Comparison of ENCODE assay signal across 16 cellular contexts in the genomic region with DNA sequence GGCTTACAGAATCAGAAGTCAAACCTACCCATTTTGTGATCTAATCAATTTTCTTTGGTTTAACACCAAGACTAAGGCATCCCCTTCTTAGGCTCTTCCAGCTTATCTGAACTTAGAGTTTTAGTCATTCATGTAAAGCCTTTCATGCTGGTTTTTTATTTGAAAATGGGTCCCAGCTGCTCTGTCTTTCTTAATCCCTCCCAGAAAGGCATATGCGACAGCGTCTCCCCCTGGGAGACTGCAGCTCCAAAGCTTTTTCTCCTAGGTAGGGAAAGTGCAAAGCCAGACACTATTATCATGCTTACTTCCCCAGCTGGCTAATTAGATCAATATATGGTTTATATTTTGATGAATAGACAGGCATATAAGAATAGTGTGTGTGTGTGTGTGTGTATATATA.
A peak's percentile ranks its signal among the peaks of the same experiment; 100 is the strongest.
DNase-seq lines count a peak whose midpoint lies in the region; ATAC-seq and TF ChIP-seq lines count a peak whose summit lies in the region.
"Had no signal": no experiment of that assay in that cellular context is flagged by ENCODE, and none has a peak within 500 bp of the region (broad histone marks: within the 10 kb centered on the region; RNA-seq: fewer than 3 reads in every experiment).

No MANE protein-coding gene starts in this region.

- no peak overlapping the region for H3K18ac ChIP-seq in mesendoderm (ENCODE audit: low read length)

- DNase-seq in GM23338 (ENCODE audit: low spot score), result peak; percentile 37
- peak; percentile 46 for DNase-seq in NCI-H524 treated with DMSO at 0.1 percent for 48 hours (lab: John Stamatoyannopoulos, UW)
- peak; percentile 65 for DNase-seq in ecto neural progenitor cell (ENCODE audit: low spot score)
- peak; percentile 27 for DNase-seq in mesendoderm
- no peak for DNase-seq in stimulated activated CD4-positive, alpha-beta T cell treated with anti-CD3 and anti-CD28 coated beads, Interleukin-2, amount 100 ng/mL, for 48 hours
- DNase-seq in nucleus accumbens (lab: John Stamatoyannopoulos, UW), result no peak
- DNase-seq: HCEC 1CT, IMR-90, NCI-H187 treated with DMSO at 0.1 percent for 48 hours, NCI-H446 treated with DMSO at 0.1 percent for 48 hours, OCI-M1, Right ventricle myocardium superior, SK-N-SH had no signal

- H4K20me1 ChIP-seq in GM23338 (replicated peaks; ENCODE audit: insufficient read depth), result no peaks in the 10 kb centered on the region

- no peak overlapping the region for H3K27ac ChIP-seq in GM23338 (ENCODE audit: low read depth)
- no peak overlapping the region for H3K27ac ChIP-seq in mesendoderm (ENCODE audit: low read depth, low read length)

- H3K4me1 ChIP-seq in GM23338 (ENCODE audit: insufficient read depth) (no peaks in the 10 kb centered on the region; the same call in 1 of the 2 replicates), mesendoderm (ENCODE audit: control insufficient read depth, low read depth, low read length) (no peaks in the 10 kb centered on the region)

- H3K4ac ChIP-seq in mesendoderm (ENCODE audit: low read depth, low read length), result no peak overlapping the region

- H3K27ac Mint-ChIP-seq in GM23338, result no peak overlapping the region
- H3K27ac Mint-ChIP-seq: CD14-positive monocyte had no signal

- H3K4me3 ChIP-seq in GM23338 (no peak overlapping the region), mesendoderm (ENCODE audit: low read length) (no peak overlapping the region)

- no peaks in the 10 kb centered on the region for H3K9me3 Mint-ChIP-seq in GM23338

- no peak overlapping the region for H2BK120ac ChIP-seq in mesendoderm (ENCODE audit: low read depth, low read length)

- no peak overlapping the region for H4K5ac ChIP-seq in mesendoderm (ENCODE audit: low read length)

- H4K8ac ChIP-seq in mesendoderm (ENCODE audit: low read depth, low read length), result no peak overlapping the region

- no peak overlapping the region for H2BK15ac ChIP-seq in mesendoderm (replicated peaks; ENCODE audit: low read depth)

- H3K27me3 Mint-ChIP-seq in GM23338 (ENCODE audit: insufficient read depth, low read depth, poor library complexity), result peaks cover 1% of the 10 kb centered on the region

- peaks cover 11% of the 10 kb centered on the region for H3K4me1 Mint-ChIP-seq in GM23338
- H3K4me1 Mint-ChIP-seq: CD14-positive monocyte had no signal

- 0 out of 4 replicates have a peak, but pooled peaks of 1 of the 2 experiments have one; percentile 17 for TF ChIP-seq CTCF in GM23338 (conservative IDR thresholded peaks at IDR 0.05; ENCODE audit: low read depth in 2 of 2)

- H3K79me2 ChIP-seq in GM23338 (replicated peaks; ENCODE audit: insufficient read depth), result no peaks in the 10 kb centered on the region
- no peaks in the 10 kb centered on the region for H3K79me2 ChIP-seq in mesendoderm (ENCODE audit: control insufficient read depth, insufficient read depth, low read length)

- ATAC-seq in GM23338 (peak; percentile 82), GM21619 (IDR thresholded peaks at IDR 0.05; ENCODE audit: unreplicated experiment) (no peak), GM21576 (IDR thresholded peaks at IDR 0.05; ENCODE audit: unreplicated experiment) (no peak)

- H2AK5ac ChIP-seq in mesendoderm (ENCODE audit: low read length), result no peak overlapping the region

- no peak overlapping the region for H2BK5ac ChIP-seq in mesendoderm (ENCODE audit: low read length)

- 0 out of 2 replicates have a peak, but pooled peaks cover 3% of the 10 kb centered on the region for H3K9me2 ChIP-seq in GM23338 (ENCODE audit: insufficient read depth)
- H3K9me2 ChIP-seq: SK-N-SH had no signal

- H3K4me3 Mint-ChIP-seq in GM23338, result no peak overlapping the region
- H3K4me3 Mint-ChIP-seq: CD14-positive monocyte had no signal

- 0 out of 2 replicates have a peak overlapping the region, but pooled peaks have one; percentile 23 for H3K4me2 ChIP-seq in GM23338
- no peak overlapping the region for H3K4me2 ChIP-seq in mesendoderm (ENCODE audit: low read length)
- H3K4me2 ChIP-seq: SK-N-SH had no signal

- H3K23ac ChIP-seq in mesendoderm (ENCODE audit: low read length), result no peak overlapping the region

- H2AFZ ChIP-seq in GM23338, result no peak overlapping the region

- H3K36me3 Mint-ChIP-seq in GM23338 (ENCODE audit: low read depth), result no peaks in the 10 kb centered on the region
- H3K36me3 Mint-ChIP-seq: CD14-positive monocyte had no signal

- H3F3A ChIP-seq in GM23338 (replicated peaks; ENCODE audit: low read depth), result no peaks in the 10 kb centered on the region

- H3K9ac ChIP-seq in mesendoderm (ENCODE audit: low read length), result no peak overlapping the region
- H3K9ac ChIP-seq: SK-N-SH had no signal

- no peaks in the 10 kb centered on the region for H3K27me3 ChIP-seq in GM23338 (ENCODE audit: insufficient read depth)
- no peaks in the 10 kb centered on the region for H3K27me3 ChIP-seq in mesendoderm (ENCODE audit: insufficient read depth, low read length, poor library complexity)

- no peaks in the 10 kb centered on the region for H3K79me1 ChIP-seq in mesendoderm (ENCODE audit: low read length)

- H3K36me3 ChIP-seq in GM23338 (ENCODE audit: insufficient read depth) (no peaks in the 10 kb centered on the region), mesendoderm (ENCODE audit: control insufficient read depth, insufficient read depth, low read length) (no peaks in the 10 kb centered on the region)

- WGBS in mesendoderm (ENCODE audit: extremely low coverage, insufficient coverage, low lambda C conversion rate), result no CpG with 5 or more reads among the region's 2 CpGs

- no peak overlapping the region for H3K56ac ChIP-seq in mesendoderm (ENCODE audit: low read length)

TF ChIP-seq in GM23338, 12 proteins besides CTCF, POLR2A, EP300 and RAD21 (continues in another document):
- TF ChIP-seq ZNF114 (CRISPR knock-in tag; IDR thresholded peaks at IDR 0.05) (no peak), STAT1 (IDR thresholded peaks at IDR 0.05; ENCODE audit: unreplicated experiment) (no peak), POLR2AphosphoS5 (IDR thresholded peaks at IDR 0.05; ENCODE audit: low read depth) (no peak), ZNF331 (CRISPR knock-in tag; IDR thresholded peaks at IDR 0.05; ENCODE audit: low read depth) (no peak)
- TF ChIP-seq, protein P1, sequence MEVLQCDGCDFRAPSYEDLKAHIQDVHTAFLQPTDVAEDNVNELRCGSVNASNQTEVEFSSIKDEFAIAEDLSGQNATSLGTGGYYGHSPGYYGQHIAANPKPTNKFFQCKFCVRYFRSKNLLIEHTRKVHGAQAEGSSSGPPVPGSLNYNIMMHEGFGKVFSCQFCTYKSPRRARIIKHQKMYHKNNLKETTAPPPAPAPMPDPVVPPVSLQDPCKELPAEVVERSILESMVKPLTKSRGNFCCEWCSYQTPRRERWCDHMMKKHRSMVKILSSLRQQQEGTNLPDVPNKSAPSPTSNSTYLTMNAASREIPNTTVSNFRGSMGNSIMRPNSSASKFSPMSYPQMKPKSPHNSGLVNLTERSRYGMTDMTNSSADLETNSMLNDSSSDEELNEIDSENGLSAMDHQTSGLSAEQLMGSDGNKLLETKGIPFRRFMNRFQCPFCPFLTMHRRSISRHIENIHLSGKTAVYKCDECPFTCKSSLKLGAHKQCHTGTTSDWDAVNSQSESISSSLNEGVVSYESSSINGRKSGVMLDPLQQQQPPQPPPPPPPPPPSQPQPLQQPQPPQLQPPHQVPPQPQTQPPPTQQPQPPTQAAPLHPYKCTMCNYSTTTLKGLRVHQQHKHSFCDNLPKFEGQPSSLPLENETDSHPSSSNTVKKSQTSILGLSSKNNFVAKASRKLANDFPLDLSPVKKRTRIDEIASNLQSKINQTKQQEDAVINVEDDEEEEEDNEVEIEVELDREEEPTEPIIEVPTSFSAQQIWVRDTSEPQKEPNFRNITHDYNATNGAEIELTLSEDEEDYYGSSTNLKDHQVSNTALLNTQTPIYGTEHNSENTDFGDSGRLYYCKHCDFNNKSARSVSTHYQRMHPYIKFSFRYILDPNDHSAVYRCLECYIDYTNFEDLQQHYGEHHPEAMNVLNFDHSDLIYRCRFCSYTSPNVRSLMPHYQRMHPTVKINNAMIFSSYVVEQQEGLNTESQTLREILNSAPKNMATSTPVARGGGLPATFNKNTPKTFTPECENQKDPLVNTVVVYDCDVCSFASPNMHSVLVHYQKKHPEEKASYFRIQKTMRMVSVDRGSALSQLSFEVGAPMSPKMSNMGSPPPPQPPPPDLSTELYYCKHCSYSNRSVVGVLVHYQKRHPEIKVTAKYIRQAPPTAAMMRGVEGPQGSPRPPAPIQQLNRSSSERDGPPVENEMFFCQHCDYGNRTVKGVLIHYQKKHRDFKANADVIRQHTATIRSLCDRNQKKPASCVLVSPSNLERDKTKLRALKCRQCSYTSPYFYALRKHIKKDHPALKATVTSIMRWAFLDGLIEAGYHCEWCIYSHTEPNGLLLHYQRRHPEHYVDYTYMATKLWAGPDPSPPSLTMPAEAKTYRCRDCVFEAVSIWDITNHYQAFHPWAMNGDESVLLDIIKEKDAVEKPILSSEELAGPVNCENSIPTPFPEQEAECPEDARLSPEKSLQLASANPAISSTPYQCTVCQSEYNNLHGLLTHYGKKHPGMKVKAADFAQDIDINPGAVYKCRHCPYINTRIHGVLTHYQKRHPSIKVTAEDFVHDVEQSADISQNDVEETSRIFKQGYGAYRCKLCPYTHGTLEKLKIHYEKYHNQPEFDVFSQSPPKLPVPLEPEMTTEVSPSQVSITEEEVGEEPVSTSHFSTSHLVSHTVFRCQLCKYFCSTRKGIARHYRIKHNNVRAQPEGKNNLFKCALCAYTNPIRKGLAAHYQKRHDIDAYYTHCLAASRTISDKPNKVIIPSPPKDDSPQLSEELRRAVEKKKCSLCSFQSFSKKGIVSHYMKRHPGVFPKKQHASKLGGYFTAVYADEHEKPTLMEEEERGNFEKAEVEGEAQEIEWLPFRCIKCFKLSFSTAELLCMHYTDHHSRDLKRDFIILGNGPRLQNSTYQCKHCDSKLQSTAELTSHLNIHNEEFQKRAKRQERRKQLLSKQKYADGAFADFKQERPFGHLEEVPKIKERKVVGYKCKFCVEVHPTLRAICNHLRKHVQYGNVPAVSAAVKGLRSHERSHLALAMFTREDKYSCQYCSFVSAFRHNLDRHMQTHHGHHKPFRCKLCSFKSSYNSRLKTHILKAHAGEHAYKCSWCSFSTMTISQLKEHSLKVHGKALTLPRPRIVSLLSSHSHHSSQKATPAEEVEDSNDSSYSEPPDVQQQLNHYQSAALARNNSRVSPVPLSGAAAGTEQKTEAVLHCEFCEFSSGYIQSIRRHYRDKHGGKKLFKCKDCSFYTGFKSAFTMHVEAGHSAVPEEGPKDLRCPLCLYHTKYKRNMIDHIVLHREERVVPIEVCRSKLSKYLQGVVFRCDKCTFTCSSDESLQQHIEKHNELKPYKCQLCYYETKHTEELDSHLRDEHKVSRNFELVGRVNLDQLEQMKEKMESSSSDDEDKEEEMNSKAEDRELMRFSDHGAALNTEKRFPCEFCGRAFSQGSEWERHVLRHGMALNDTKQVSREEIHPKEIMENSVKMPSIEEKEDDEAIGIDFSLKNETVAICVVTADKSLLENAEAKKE (CRISPR knock-in tag; IDR thresholded peaks at IDR 0.05), result no peak

Comparison
In these comparisons a context has a peak if more than half of its experiments do, and no peak if none do; other contexts are left out.
1. DNase-seq: peak in GM23338 (single experiment), NCI-H524 treated with DMSO at 0.1 percent for 48 hours (single experiment), ecto neural progenitor cell (single experiment) and mesendoderm (single experiment); none in stimulated activated CD4-positive, alpha-beta T cell treated with anti-CD3 and anti-CD28 coated beads, Interleukin-2, amount 100 ng/mL, for 48 hours (0 of 2) and nucleus accumbens (0 of 56).